ENCODE assay signal across 24 cellular contexts in genomic region chr11:120686516-120686915, GRCh38.
"Had no signal": no experiment of that assay in that cellular context is flagged by ENCODE, and none has a peak within 500 bp of the region (broad histone marks: within the 10 kb centered on the region; RNA-seq: fewer than 3 reads in every experiment).

No MANE protein-coding gene starts in this region.

- H3K27me3 ChIP-seq: colonic mucosa, dorsolateral prefrontal cortex had no signal

- DNase-seq: colonic mucosa; cortex of kidney; dermis blood vessel endothelial cell; dorsolateral prefrontal cortex; effector CD4-positive, alpha-beta T cell; effector CD8-positive, alpha-beta T cell; effector memory CD4-positive, alpha-beta T cell; effector memory CD8-positive, alpha-beta T cell; endodermal cell; erythroblast; esophagus squamous epithelium; foreskin fibroblast; foreskin keratinocyte; foreskin melanocyte; gastrocnemius medialis; glutamatergic neuron; head of caudate nucleus; heart left ventricle; heart right ventricle had no signal

- H3K4me3 ChIP-seq: colonic mucosa, coronary artery, dorsolateral prefrontal cortex, esophagus muscularis mucosa, esophagus squamous epithelium, gastrocnemius medialis, gastroesophageal sphincter, heart left ventricle, heart right ventricle had no signal

- H3K4me1 ChIP-seq: colonic mucosa, esophagus squamous epithelium, foreskin keratinocyte, gastrocnemius medialis, gastroesophageal sphincter, heart left ventricle, heart right ventricle had no signal

- H3K9me3 ChIP-seq: colonic mucosa, esophagus muscularis mucosa, esophagus squamous epithelium, gastrocnemius medialis, gastroesophageal sphincter, heart left ventricle, heart right ventricle had no signal

- H3K36me3 ChIP-seq: colonic mucosa, esophagus muscularis mucosa, esophagus squamous epithelium, gastrocnemius medialis, gastroesophageal sphincter, heart left ventricle, heart right ventricle had no signal

- ATAC-seq: effector memory CD8-positive, alpha-beta T cell; esophagus mucosa; foreskin keratinocyte; gastrocnemius medialis; gastroesophageal sphincter; heart left ventricle; heart right ventricle had no signal

- H3K27ac ChIP-seq: colonic mucosa, coronary artery, dorsolateral prefrontal cortex, epithelial cell of prostate, esophagus muscularis mucosa, esophagus squamous epithelium, foreskin keratinocyte, gastrocnemius medialis, gastroesophageal sphincter, heart left ventricle, heart right ventricle had no signal
